8 cellular contexts compared by ENCODE assay signal in genomic region chr16:85615852-85616607, GRCh38. TPM values are rescaled to one million over a fixed set of nuclear protein-coding genes. Genes with fewer than 3 reads are reported as not detected.
DNase-seq lines count a peak whose midpoint lies in the region; ATAC-seq, FAIRE-seq and TF ChIP-seq lines count a peak whose summit lies in the region.

No MANE protein-coding gene starts in this region.

- no peak overlapping the region for H3K27ac Mint-ChIP-seq in activated naive CD8-positive, alpha-beta T cell treated with anti-CD3 and anti-CD28 coated beads, Interleukin-2, amount 50 U/mL, for 24 hours

- TF ChIP-seq CTCF in BJ (IDR thresholded peaks at IDR 0.05; ENCODE audit: insufficient read depth, low read depth, low read length) (peak; percentile 93), heart right ventricle (IDR thresholded peaks at IDR 0.05) (peak; percentile 64 to 90 (median 84)), psoas muscle (IDR thresholded peaks at IDR 0.05) (peak; percentile 82), upper lobe of right lung (IDR thresholded peaks at IDR 0.05) (peak; percentile 83)

- H3K27me3 ChIP-seq in BJ (ENCODE audit: control insufficient read depth, insufficient read depth, low read length) (no peaks in the 10 kb centered on the region), heart right ventricle (no peaks in the 10 kb centered on the region), psoas muscle (ENCODE audit: insufficient read depth in 3 of 3, low read length in 2 of 3) (no peaks in the 10 kb centered on the region), upper lobe of right lung (no peaks in the 10 kb centered on the region)

- ATAC-seq in activated naive CD8-positive, alpha-beta T cell treated with anti-CD3 and anti-CD28 coated beads, Interleukin-2, amount 50 U/mL, for 24 hours, result peak; percentile 67
- ATAC-seq in heart right ventricle (peak in 6 of 8 donors; percentile 1 to 49 (median 34)), psoas muscle (peak in 3 of 4 donors; percentile 25 to 40 (median 29)), upper lobe of right lung (peak; percentile 46)

- 38 to 42% methylated on average over 21 of the region's 21 CpGs for WGBS in heart right ventricle, 2 donors
- WGBS in psoas muscle, 3 donors, result 50 to 64% (median 55%) methylated on average over 21 of the region's 21 CpGs

- H3K36me3 ChIP-seq in BJ (ENCODE audit: control insufficient read depth, insufficient read depth, low read length) (peaks cover 3% of the 10 kb centered on the region; the same call in 1 of the 2 replicates), heart right ventricle (no peaks in the 10 kb centered on the region), psoas muscle (ENCODE audit: insufficient read depth in 1 of 2, low read depth in 1 of 2) (peaks cover 0 to 2% of the 10 kb centered on the region in 2 donors), upper lobe of right lung (no peaks in the 10 kb centered on the region)

- H3K9me3 Mint-ChIP-seq in activated naive CD8-positive, alpha-beta T cell treated with anti-CD3 and anti-CD28 coated beads, Interleukin-2, amount 50 U/mL, for 24 hours, result no peaks in the 10 kb centered on the region

- H3K36me3 Mint-ChIP-seq in activated naive CD8-positive, alpha-beta T cell treated with anti-CD3 and anti-CD28 coated beads, Interleukin-2, amount 50 U/mL, for 24 hours (ENCODE audit: low read depth), result no peaks in the 10 kb centered on the region

- peak; percentile 98 for FAIRE-seq in GM19239 (lab: Jason Lieb, UNC)

- no peak overlapping the region for H3K4me3 ChIP-seq in BJ (ENCODE audit: low read depth, low read length)
- peak overlapping the region in 6 of 10 donors; percentile 16 to 65 (median 61) for H3K4me3 ChIP-seq in heart right ventricle
- H3K4me3 ChIP-seq in psoas muscle, result peak overlapping the region; percentile 79
- peak overlapping the region; percentile 73 for H3K4me3 ChIP-seq in upper lobe of right lung

- CTCF ChIA-PET in BJ (lab: Yijun Ruan, JAX), result interaction anchor here (0.6 to 3.6 kb wide), 55 partner anchors 8 to 501 kb away, joined by 3 to 25 read pairs (median 3); no protein-coding TSS in a partner anchor

- H3K27me3 Mint-ChIP-seq in activated naive CD8-positive, alpha-beta T cell treated with anti-CD3 and anti-CD28 coated beads, Interleukin-2, amount 50 U/mL, for 24 hours, result no peaks in the 10 kb centered on the region

- intact Hi-C loops in heart right ventricle (cut with DNase I) (loop anchor here in 3 of 10 donors (10.0 kb wide), 3 partner anchors 221 to 341 kb away; no protein-coding TSS in a partner anchor), psoas muscle (cut with DNase I) (loop anchor here in 1 of 2 donors (10.0 kb wide), 1 partner anchor 341 kb away; no protein-coding TSS in a partner anchor), upper lobe of right lung (cut with DNase I) (no loop called here)

- DNase-seq in BJ (ENCODE audit: low read depth), result no peak
- DNase-seq in GM19239 (ENCODE audit: insufficient read length, low spot score), result peak; percentile 93
- peak; percentile 95 for DNase-seq in HuH-7.5 (ENCODE audit: low spot score)
- DNase-seq in T follicular helper cell (ENCODE audit: low read depth), result peak; percentile 61
- peak; percentile 90 for DNase-seq in activated naive CD8-positive, alpha-beta T cell treated with anti-CD3 and anti-CD28 coated beads, Interleukin-2, amount 50 U/mL, for 24 hours
- peak; percentile 75 to 77 for DNase-seq in heart right ventricle
- DNase-seq in psoas muscle, result peak; percentile 80 to 89
- DNase-seq in upper lobe of right lung, result peak; percentile 90

- peak overlapping the region; percentile 59 for H3K4me3 Mint-ChIP-seq in activated naive CD8-positive, alpha-beta T cell treated with anti-CD3 and anti-CD28 coated beads, Interleukin-2, amount 50 U/mL, for 24 hours

- H3K4me1 ChIP-seq in heart right ventricle (peaks cover 26 to 73% (median 66%) of the 10 kb centered on the region in 9 donors), psoas muscle (peaks cover 44% of the 10 kb centered on the region), upper lobe of right lung (peaks cover 46% of the 10 kb centered on the region)

- peaks cover 50% of the 10 kb centered on the region for H3K4me1 Mint-ChIP-seq in activated naive CD8-positive, alpha-beta T cell treated with anti-CD3 and anti-CD28 coated beads, Interleukin-2, amount 50 U/mL, for 24 hours

- H3K27ac ChIP-seq in heart right ventricle (peak overlapping the region; percentile 3 to 98 (median 92)), psoas muscle (peak overlapping the region; percentile 99), upper lobe of right lung (peak overlapping the region; percentile 92)

- POLR2A ChIA-PET in BJ (lab: Charles Lee), result no interaction called here

- no peaks in the 10 kb centered on the region for H3K9me3 ChIP-seq in heart right ventricle
- no peaks in the 10 kb centered on the region for H3K9me3 ChIP-seq in psoas muscle
- no peaks in the 10 kb centered on the region for H3K9me3 ChIP-seq in upper lobe of right lung

RNA-seq across cellular contexts. Expression of gene GSE1, which starts 2.9 kb away (rescaled TPM):
- 14.8 and 16.2 TPM in 2 replicates for polyA plus RNA-seq in BJ (2011; rRNA removed)
- polyA minus RNA-seq in BJ (2011; rRNA and poly(A)+ RNA removed), result 14.0 and 19.3 TPM in 2 replicates
- 10 to 100 TPM; 31.1 to 53.2 (median 33.6) TPM for total RNA-seq in heart right ventricle
- 10 to 100 TPM; 15.6 to 25.0 TPM for polyA plus RNA-seq in heart right ventricle
- total RNA-seq in psoas muscle, result 10 to 100 TPM; 47.0 to 90.5 (median 64.6) TPM
- 10 to 100 TPM; 10.8 to 34.7 (median 22.0) TPM for polyA plus RNA-seq in psoas muscle
- total RNA-seq in upper lobe of right lung, result 87.2 TPM
